ENCODE assay signal across 9 cellular contexts in genomic region chr5:10288600-10289213, GRCh38. TPM values are rescaled to one million over a fixed set of nuclear protein-coding genes. Genes with fewer than 3 reads are reported as not detected.
A peak's percentile ranks its signal among the peaks of the same experiment; 100 is the strongest.
DNase-seq lines count a peak whose midpoint lies in the region; ATAC-seq and TF ChIP-seq lines count a peak whose summit lies in the region.
"Had no signal": no experiment of that assay in that cellular context is flagged by ENCODE, and none has a peak within 500 bp of the region (broad histone marks: within the 10 kb centered on the region; RNA-seq: fewer than 3 reads in every experiment).

No MANE protein-coding gene starts in this region.

- no peak overlapping the region for H3K27ac Mint-ChIP-seq in activated naive CD4-positive, alpha-beta T cell treated with anti-CD3 and anti-CD28 coated beads for 36 hours
- H3K27ac Mint-ChIP-seq in mesothelial cell of epicardium (no peak overlapping the region), CD14-positive monocyte (no peak overlapping the region)
- H3K27ac Mint-ChIP-seq: activated naive CD8-positive, alpha-beta T cell had no signal

- no peaks in the 10 kb centered on the region for H3K36me3 Mint-ChIP-seq in activated naive CD4-positive, alpha-beta T cell treated with anti-CD3 and anti-CD28 coated beads for 36 hours (ENCODE audit: low read depth)
- H3K36me3 Mint-ChIP-seq in mesothelial cell of epicardium (peaks cover 34% of the 10 kb centered on the region), CD14-positive monocyte (no peaks in the 10 kb centered on the region)
- H3K36me3 Mint-ChIP-seq: activated naive CD8-positive, alpha-beta T cell had no signal

- TF ChIP-seq CTCF in mesothelial cell of epicardium (IDR thresholded peaks at IDR 0.05; ENCODE audit: unreplicated experiment) (no peak), CD14-positive monocyte (IDR thresholded peaks at IDR 0.05) (no peak)

- no peaks in the 10 kb centered on the region for H3K9me3 Mint-ChIP-seq in activated naive CD4-positive, alpha-beta T cell treated with anti-CD3 and anti-CD28 coated beads for 36 hours
- H3K9me3 Mint-ChIP-seq in mesothelial cell of epicardium, result peaks cover 5% of the 10 kb centered on the region
- H3K9me3 Mint-ChIP-seq in CD14-positive monocyte, result peaks cover 0 to 1% (median 0%) of the 10 kb centered on the region in 7 donors

- intact Hi-C loops in activated naive CD4-positive, alpha-beta T cell treated with anti-CD3 and anti-CD28 coated beads for 36 hours (cut with micrococcal nuclease), result no loop called here
- intact Hi-C loops in CD14-positive monocyte (cut with micrococcal nuclease), result no loop called here

- H3K4me1 Mint-ChIP-seq in activated naive CD4-positive, alpha-beta T cell treated with anti-CD3 and anti-CD28 coated beads for 36 hours (ENCODE audit: low read depth), result peaks cover 6% of the 10 kb centered on the region
- H3K4me1 Mint-ChIP-seq in mesothelial cell of epicardium, result no peaks in the 10 kb centered on the region
- H3K4me1 Mint-ChIP-seq in CD14-positive monocyte, result peaks cover 11% of the 10 kb centered on the region

- DNase-seq in Daoy (ENCODE audit: low read depth) (peak; percentile 50), NCI-H2227 (lab: John Stamatoyannopoulos, UW; ENCODE audit: unreplicated experiment) (peak; percentile 87), mesothelial cell of epicardium (ENCODE audit: low spot score in 2 of 2, unreplicated experiment in 2 of 2) (peak; percentile 34 to 46), CD14-positive monocyte (ENCODE audit: low spot score) (no peak), C1 segment of cervical spinal cord (lab: John Stamatoyannopoulos, UW) (no peak)
- peak; percentile 15 for DNase-seq in activated naive CD4-positive, alpha-beta T cell treated with anti-CD3 and anti-CD28 coated beads for 36 hours

- no peak overlapping the region for H3K4me3 Mint-ChIP-seq in activated naive CD4-positive, alpha-beta T cell treated with anti-CD3 and anti-CD28 coated beads for 36 hours
- H3K4me3 Mint-ChIP-seq in mesothelial cell of epicardium (no peak overlapping the region), CD14-positive monocyte (no peak overlapping the region)
- H3K4me3 Mint-ChIP-seq: activated naive CD8-positive, alpha-beta T cell had no signal

- CTCF ChIA-PET in activated naive CD4-positive, alpha-beta T cell treated with anti-CD3 and anti-CD28 coated beads for 36 hours (lab: Charles Lee), result no interaction called here

- ATAC-seq in HG02852 (IDR thresholded peaks at IDR 0.05; ENCODE audit: unreplicated experiment) (peak; percentile 32), HG02970 (IDR thresholded peaks at IDR 0.05; ENCODE audit: low FRiP score, unreplicated experiment) (no peak)

- peaks cover 2% of the 10 kb centered on the region for H3K27me3 Mint-ChIP-seq in activated naive CD4-positive, alpha-beta T cell treated with anti-CD3 and anti-CD28 coated beads for 36 hours (ENCODE audit: low read depth)
- H3K27me3 Mint-ChIP-seq in mesothelial cell of epicardium (ENCODE audit: low read depth) (no peaks in the 10 kb centered on the region), CD14-positive monocyte (ENCODE audit: low read depth in 3 of 3) (peaks cover 1 to 4% (median 2%) of the 10 kb centered on the region in 3 donors)
- H3K27me3 Mint-ChIP-seq: activated naive CD8-positive, alpha-beta T cell had no signal

RNA-seq across cellular contexts. Expression of gene CMBL, which starts 19.0 kb away (rescaled TPM):
- 1.2 and 1.4 TPM in 2 replicates for total RNA-seq in Daoy (2014; rRNA removed; shearing (Covaris generic))
- total RNA-seq in activated naive CD4-positive, alpha-beta T cell treated with anti-CD3 and anti-CD28 coated beads for 36 hours, result 1 to 10 TPM; 2.2 to 3.2 TPM
- 22.5 to 26.4 TPM (median 24.8 TPM) in 3 replicates for total RNA-seq in mesothelial cell of epicardium
- polyA plus RNA-seq in CD14-positive monocyte, result 1 to 10 TPM in 1 of 2 donors, not detected in 1; 5.4 TPM

RNA-seq across cellular contexts. Expression of gene CCT5, which starts 38.6 kb away (rescaled TPM):
- total RNA-seq in Daoy (2014; rRNA removed; shearing (Covaris generic)), result 1,061 and 1,231 TPM in 2 replicates
- 100 to 1,000 TPM; 414 to 419 TPM for total RNA-seq in activated naive CD4-positive, alpha-beta T cell treated with anti-CD3 and anti-CD28 coated beads for 36 hours
- 141 to 145 TPM (median 142 TPM) in 3 replicates for total RNA-seq in mesothelial cell of epicardium
- polyA plus RNA-seq in CD14-positive monocyte, result 100 to 1,000 TPM; 229 to 236 TPM

RNA-seq across cellular contexts. Expression of gene ATPSCKMT, which starts 39.0 kb away (rescaled TPM):
- total RNA-seq in Daoy (2014; rRNA removed; shearing (Covaris generic)), result 30.3 and 31.4 TPM in 2 replicates
- total RNA-seq in activated naive CD4-positive, alpha-beta T cell treated with anti-CD3 and anti-CD28 coated beads for 36 hours, result 10 to 100 TPM; 17.0 to 21.5 TPM
- total RNA-seq in mesothelial cell of epicardium, result 23.3 to 26.8 TPM (median 24.0 TPM) in 3 replicates
- 10 to 100 TPM in 1 of 2 donors, 1 to 10 TPM in 1; 7.7 to 11.1 TPM for polyA plus RNA-seq in CD14-positive monocyte

Comparison
In these comparisons a context has a peak if more than half of its experiments do, and no peak if none do; other contexts are left out.
1. DNase-seq: peak in Daoy (single experiment), NCI-H2227 (single experiment), activated naive CD4-positive, alpha-beta T cell treated with anti-CD3 and anti-CD28 coated beads for 36 hours (single experiment) and mesothelial cell of epicardium (2 of 2); none in CD14-positive monocyte (single experiment) and C1 segment of cervical spinal cord (0 of 14).